In the genomic region with DNA sequence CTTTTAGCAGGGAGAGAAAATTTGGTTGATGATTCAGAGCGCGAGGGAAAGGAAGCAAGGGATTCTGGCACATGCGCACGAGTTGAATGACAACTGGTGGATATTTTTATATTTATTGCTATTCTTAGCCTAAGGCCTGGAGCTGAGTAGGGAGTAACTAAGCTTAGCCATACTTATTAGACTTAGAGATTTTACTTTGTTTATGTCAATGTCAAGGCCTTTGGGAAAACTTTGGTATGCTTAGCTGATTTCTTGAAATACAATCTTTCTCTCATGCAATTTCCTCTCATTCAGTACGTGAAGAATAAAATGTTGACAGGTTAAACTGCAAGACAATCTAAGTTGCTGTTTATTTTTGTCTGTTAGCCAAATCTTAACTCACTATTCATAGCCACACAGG, we compare ENCODE assay signal across 8 cellular contexts.
DNase-seq lines count a peak whose midpoint lies in the region; ATAC-seq and TF ChIP-seq lines count a peak whose summit lies in the region.

No MANE protein-coding gene starts in this region.

- H3K4me1 Mint-ChIP-seq in Calu3 (ENCODE audit: low read depth, unreplicated experiment), result no peaks in the 10 kb centered on the region

- intact Hi-C loops in psoas muscle (cut with DNase I) (loop anchor here (5.0 kb wide), 1 partner anchor 34 kb away; no protein-coding TSS in a partner anchor), Calu3 (cut with micrococcal nuclease; ENCODE audit: unreplicated experiment) (no loop called here)

- H3K9me3 Mint-ChIP-seq in Calu3 (ENCODE audit: low read depth, unreplicated experiment), result no peaks in the 10 kb centered on the region

- H3K4me3 Mint-ChIP-seq in Calu3 (ENCODE audit: low read depth, unreplicated experiment), result no peak overlapping the region

- H3K9me3 ChIP-seq in psoas muscle, result no peaks in the 10 kb centered on the region

- no peaks in the 10 kb centered on the region for H3K36me3 ChIP-seq in psoas muscle (ENCODE audit: insufficient read depth in 1 of 2, low read depth in 1 of 2)

- BruUV-seq in Calu3 (replicated peaks; lab: Mats Ljungman, UMichigan), result no TSS peak

- H3K36me3 Mint-ChIP-seq in Calu3 (ENCODE audit: insufficient read depth, unreplicated experiment), result no peaks in the 10 kb centered on the region

- peaks cover 58% of the 10 kb centered on the region for H3K4me1 ChIP-seq in psoas muscle

- H3K4me3 ChIP-seq in foreskin fibroblast (ENCODE audit: low read depth in 1 of 2, low read length in 2 of 2) (no peak overlapping the region), psoas muscle (no peak overlapping the region)

- H3K27ac ChIP-seq in psoas muscle, result peak overlapping the region; percentile 89

- TF ChIP-seq CTCF in foreskin fibroblast (IDR thresholded peaks at IDR 0.05; ENCODE audit: low read depth, low read length), result no peak
- TF ChIP-seq CTCF in psoas muscle (IDR thresholded peaks at IDR 0.05), result no peak
- TF ChIP-seq CTCF in Calu3 (IDR thresholded peaks at IDR 0.05; ENCODE audit: unreplicated experiment), result no peak

- peak; percentile 43 for DNase-seq in Ammon's horn (ENCODE audit: low spot score)
- peak; percentile 90 for DNase-seq in T1000 (lab: John Stamatoyannopoulos, UW)
- peak; percentile 78 to 82 for DNase-seq in foreskin fibroblast
- DNase-seq in psoas muscle, result peak; percentile 59 to 64
- no peak for DNase-seq in Calu3
- DNase-seq in HT-29 (ENCODE audit: low spot score), result no peak
- DNase-seq in activated CD4-positive, alpha-beta T cell treated with anti-CD3 and anti-CD28 coated beads, Interleukin-2, amount 50 U/mL, for 48 hours, result no peak

- H3K27ac Mint-ChIP-seq in Calu3 (ENCODE audit: unreplicated experiment), result no peak overlapping the region

- WGBS in psoas muscle, 3 donors, result 3 to 6% (median 6%) methylated on average over 5 of the region's 5 CpGs

- no peaks in the 10 kb centered on the region for H3K27me3 Mint-ChIP-seq in Calu3 (ENCODE audit: unreplicated experiment)

- CTCF ChIA-PET in Calu3 (lab: Charles Lee), result no interaction called here

- no peaks in the 10 kb centered on the region for H3K27me3 ChIP-seq in psoas muscle (ENCODE audit: insufficient read depth in 3 of 3, low read length in 2 of 3)

- ATAC-seq in psoas muscle, result peak; percentile 89 to 96 (median 91)
- ATAC-seq in GM21737 (IDR thresholded peaks at IDR 0.05; ENCODE audit: unreplicated experiment), result no peak

Comparison
In these comparisons a context has a peak if more than half of its experiments do, and no peak if none do; other contexts are left out.
1. DNase-seq: peak in Ammon's horn (single experiment), T1000 (single experiment), foreskin fibroblast (2 of 2) and psoas muscle (2 of 2); none in Calu3 (single experiment), HT-29 (single experiment) and activated CD4-positive, alpha-beta T cell treated with anti-CD3 and anti-CD28 coated beads, Interleukin-2, amount 50 U/mL, for 48 hours (0 of 2).